ENCODE assay signal across 32 cellular contexts in genomic region chr5:93330506-93330905, GRCh38.
DNase-seq lines count a peak whose midpoint lies in the region; FAIRE-seq and TF ChIP-seq lines count a peak whose summit lies in the region.
"Had no signal": no experiment of that assay in that cellular context is flagged by ENCODE, and none has a peak within 500 bp of the region (broad histone marks: within the 10 kb centered on the region; RNA-seq: fewer than 3 reads in every experiment).

No MANE protein-coding gene starts in this region.

- H2AFZ ChIP-seq in ACC112 (ENCODE audit: low read length, unreplicated experiment) (peak overlapping the region; percentile 58), astrocyte (ENCODE audit: low read depth, low read length) (no peak overlapping the region)

- H3K9me3 Mint-ChIP-seq in astrocyte (ENCODE audit: unreplicated experiment) (no peaks in the 10 kb centered on the region), progenitor cell of endocrine pancreas (ENCODE audit: low read depth) (no peaks in the 10 kb centered on the region)
- H3K9me3 Mint-ChIP-seq: activated CD4-positive, alpha-beta T cell treated with anti-CD3 and anti-CD28 coated beads, Interleukin-2, amount 10 ng/mL, durations not matched to agents 24 days and 14 days; activated naive CD8-positive, alpha-beta T cell treated with anti-CD3 and anti-CD28 coated beads, Interleukin-2, amount 50 U/mL, for 24 hours; activated T-cell treated with anti-CD3 and anti-CD28 coated beads, Interleukin-2, amount 50 U/mL, for 24 hours; CD8-positive, alpha-beta memory T cell; H9; mesothelial cell of epicardium; T-helper 2 cell treated with Interferon-gamma antibody and Interleukin-4, amounts not matched to agents 5 μg/mL and 100 μg/mL, for 36 hours had no signal

- H3K36me3 Mint-ChIP-seq in astrocyte (ENCODE audit: low read depth, unreplicated experiment): no peaks in the 10 kb centered on the region
- H3K36me3 Mint-ChIP-seq in progenitor cell of endocrine pancreas (ENCODE audit: insufficient read depth): no peaks in the 10 kb centered on the region
- H3K36me3 Mint-ChIP-seq: CD8-positive, alpha-beta memory T cell; mesothelial cell of epicardium; naive B cell had no signal

- H3K9me3 ChIP-seq in astrocyte (ENCODE audit: insufficient read depth, low read depth, low read length): no peaks in the 10 kb centered on the region
- H3K9me3 ChIP-seq: BE2C, gastroesophageal sphincter, left lung, stomach, thyroid gland had no signal

- H3K27me3 Mint-ChIP-seq in astrocyte (ENCODE audit: low read depth, unreplicated experiment) (no peaks in the 10 kb centered on the region), progenitor cell of endocrine pancreas (peaks cover 5% of the 10 kb centered on the region)
- H3K27me3 Mint-ChIP-seq: activated CD4-positive, alpha-beta T cell treated with anti-CD3 and anti-CD28 coated beads, Interleukin-2, amount 10 ng/mL, durations not matched to agents 24 days and 14 days; activated naive CD8-positive, alpha-beta T cell treated with anti-CD3 and anti-CD28 coated beads, Interleukin-2, amount 50 U/mL, for 24 hours; activated T-cell treated with anti-CD3 and anti-CD28 coated beads, Interleukin-2, amount 50 U/mL, for 24 hours; CD8-positive, alpha-beta memory T cell; naive B cell had no signal

- DNase-seq in HT1080 (ENCODE audit: low read depth): peak; percentile 46
- DNase-seq in astrocyte (ENCODE audit: low read depth): peak; percentile 18
- peak; percentile 3 to 16 for DNase-seq in foreskin fibroblast
- DNase-seq in stimulated activated CD4-positive, alpha-beta T cell treated with anti-CD3 and anti-CD28 coated beads, Interleukin-15, amount 100 ng/mL, for 24 hours: no peak
- no peak for DNase-seq in NCI-H345 (lab: John Stamatoyannopoulos, UW)
- no peak for DNase-seq in NCI-H1436 (lab: John Stamatoyannopoulos, UW)
- no peak for DNase-seq in progenitor cell of endocrine pancreas (ENCODE audit: low spot score, unreplicated experiment)
- DNase-seq: activated CD4-positive, alpha-beta T cell treated with anti-CD3 and anti-CD28 coated beads, Interleukin-2, amount 10 ng/mL, durations not matched to agents 24 days and 14 days; activated naive CD8-positive, alpha-beta T cell treated with anti-CD3 and anti-CD28 coated beads, Interleukin-2, amount 50 U/mL, for 24 hours; activated T-cell treated with anti-CD3 and anti-CD28 coated beads, Interleukin-2, amount 50 U/mL, for 24 hours; BE2C; brain microvascular endothelial cell; CD8-positive, alpha-beta memory T cell; DMS 273 treated with DMSO at 0.1 percent for 48 hours; H9; hippocampal formation; KBM-7; left lung; naive B cell; NCI-H1417; NCI-H2081 treated with DMSO at 0.1 percent for 48 hours; NCI-H82; small intestine; stimulated activated CD4-positive, alpha-beta T cell treated with anti-CD3 and anti-CD28 coated beads, Interleukin-1b, Interleukin-23, amount 100 ng/mL, for 48 hours; stomach; thyroid gland; WERI-Rb-1 had no signal

- H3K27ac ChIP-seq in ACC112 (ENCODE audit: low read depth, low read length) (peak overlapping the region; percentile 44), astrocyte (ENCODE audit: low read depth, low read length) (no peak overlapping the region)
- H3K27ac ChIP-seq: brain microvascular endothelial cell, gastroesophageal sphincter, left lung, stomach, thyroid gland, WERI-Rb-1 had no signal

- H3K4me3 ChIP-seq in ACC112 (ENCODE audit: low read depth, low read length) (no peak overlapping the region), astrocyte (ENCODE audit: insufficient read depth, low read depth, low read length) (no peak overlapping the region), foreskin fibroblast (ENCODE audit: low read depth in 1 of 2, low read length in 2 of 2) (no peak overlapping the region)
- H3K4me3 ChIP-seq: gastroesophageal sphincter, left lung, stomach, thyroid gland had no signal

- TF ChIP-seq CTCF in astrocyte (IDR thresholded peaks at IDR 0.05; ENCODE audit: insufficient read depth, low read depth, low read length): no peak
- TF ChIP-seq CTCF in foreskin fibroblast (IDR thresholded peaks at IDR 0.05; ENCODE audit: low read depth, low read length): no peak
- no peak for TF ChIP-seq CTCF in progenitor cell of endocrine pancreas (IDR thresholded peaks at IDR 0.05; ENCODE audit: unreplicated experiment)

- H3K79me2 ChIP-seq in ACC112 (ENCODE audit: control insufficient read depth, insufficient read depth, low read length, unreplicated experiment): no peaks in the 10 kb centered on the region
- H3K79me2 ChIP-seq in astrocyte (ENCODE audit: insufficient read depth, low read length): no peaks in the 10 kb centered on the region

- H3K27me3 ChIP-seq in ACC112 (ENCODE audit: insufficient read depth, low read length): no peaks in the 10 kb centered on the region
- H3K27me3 ChIP-seq in astrocyte (ENCODE audit: insufficient read depth, low read length): no peaks in the 10 kb centered on the region
- H3K27me3 ChIP-seq: BE2C, brain microvascular endothelial cell, gastroesophageal sphincter, left lung, stomach, thyroid gland had no signal

- H3K36me3 ChIP-seq in ACC112 (ENCODE audit: insufficient read depth, low read length) (no peaks in the 10 kb centered on the region), astrocyte (ENCODE audit: insufficient read depth, low read length) (no peaks in the 10 kb centered on the region)
- H3K36me3 ChIP-seq: BE2C, brain microvascular endothelial cell, gastroesophageal sphincter, left lung, stomach, thyroid gland, WERI-Rb-1 had no signal

- H3K4me3 Mint-ChIP-seq in astrocyte (ENCODE audit: unreplicated experiment) (no peak overlapping the region), progenitor cell of endocrine pancreas (ENCODE audit: low read depth) (no peak overlapping the region)
- H3K4me3 Mint-ChIP-seq: activated CD4-positive, alpha-beta T cell treated with anti-CD3 and anti-CD28 coated beads, Interleukin-2, amount 10 ng/mL, durations not matched to agents 24 days and 14 days; activated naive CD8-positive, alpha-beta T cell treated with anti-CD3 and anti-CD28 coated beads, Interleukin-2, amount 50 U/mL, for 24 hours; activated T-cell treated with anti-CD3 and anti-CD28 coated beads, Interleukin-2, amount 50 U/mL, for 24 hours; CD8-positive, alpha-beta memory T cell; H9; mesothelial cell of epicardium; naive B cell; T-helper 2 cell treated with Interferon-gamma antibody and Interleukin-4, amounts not matched to agents 5 μg/mL and 100 μg/mL, for 36 hours had no signal

- no peak overlapping the region for H3K4me2 ChIP-seq in astrocyte (ENCODE audit: low read length)

- no peak overlapping the region for H3K9ac ChIP-seq in astrocyte (ENCODE audit: low read length)

- peaks cover 10% of the 10 kb centered on the region for H3K4me1 ChIP-seq in ACC112 (ENCODE audit: control insufficient read depth, insufficient read depth, low read length, unreplicated experiment)
- no peaks in the 10 kb centered on the region for H3K4me1 ChIP-seq in astrocyte (ENCODE audit: insufficient read depth, low read length)
- H3K4me1 ChIP-seq: gastroesophageal sphincter, left lung, thyroid gland had no signal

- FAIRE-seq in astrocyte (lab: Jason Lieb, UNC): no peak
- FAIRE-seq: A204.1, small intestine had no signal

- H4K20me1 ChIP-seq in astrocyte (ENCODE audit: insufficient read depth, low read length): no peaks in the 10 kb centered on the region

- no peaks in the 10 kb centered on the region for H3K4me1 Mint-ChIP-seq in astrocyte (ENCODE audit: low read depth, unreplicated experiment)
- H3K4me1 Mint-ChIP-seq in progenitor cell of endocrine pancreas (ENCODE audit: low read depth): no peaks in the 10 kb centered on the region
- H3K4me1 Mint-ChIP-seq: activated CD4-positive, alpha-beta T cell treated with anti-CD3 and anti-CD28 coated beads, Interleukin-2, amount 10 ng/mL, durations not matched to agents 24 days and 14 days; activated naive CD8-positive, alpha-beta T cell treated with anti-CD3 and anti-CD28 coated beads, Interleukin-2, amount 50 U/mL, for 24 hours; CD8-positive, alpha-beta memory T cell; H9; mesothelial cell of epicardium; naive B cell had no signal

- no peak overlapping the region for H3K27ac Mint-ChIP-seq in astrocyte (ENCODE audit: unreplicated experiment)
- H3K27ac Mint-ChIP-seq in progenitor cell of endocrine pancreas: no peak overlapping the region
- H3K27ac Mint-ChIP-seq: activated CD4-positive, alpha-beta T cell treated with anti-CD3 and anti-CD28 coated beads, Interleukin-2, amount 10 ng/mL, durations not matched to agents 24 days and 14 days; activated naive CD8-positive, alpha-beta T cell treated with anti-CD3 and anti-CD28 coated beads, Interleukin-2, amount 50 U/mL, for 24 hours; activated T-cell treated with anti-CD3 and anti-CD28 coated beads, Interleukin-2, amount 50 U/mL, for 24 hours; CD8-positive, alpha-beta memory T cell; H9; mesothelial cell of epicardium; naive B cell; T-helper 2 cell treated with Interferon-gamma antibody and Interleukin-4, amounts not matched to agents 5 μg/mL and 100 μg/mL, for 36 hours had no signal

Comparison
In these comparisons a context has a peak if more than half of its experiments do, and no peak if none do; other contexts are left out.
1. DNase-seq: peak in HT1080 (single experiment), astrocyte (single experiment) and foreskin fibroblast (2 of 2); none in stimulated activated CD4-positive, alpha-beta T cell treated with anti-CD3 and anti-CD28 coated beads, Interleukin-15, amount 100 ng/mL, for 24 hours (single experiment), NCI-H345 (single experiment), NCI-H1436 (single experiment) and progenitor cell of endocrine pancreas (single experiment).